ENCODE assay signal across 1 cellular context in genomic region chr5:151179489-151179840, GRCh38.
TF ChIP-seq lines count a peak whose summit lies in the region.

No MANE protein-coding gene starts in this region.

TF ChIP-seq in WTC11, 78 proteins besides CTCF, POLR2A, EP300 and RAD21:
- TF ChIP-seq E2F5 (CRISPR knock-in tag; IDR thresholded peaks at IDR 0.05) (no peak), ZNF512 (CRISPR knock-in tag; IDR thresholded peaks at IDR 0.05; ENCODE audit: borderline replicate concordance) (no peak), CREB1 (CRISPR knock-in tag; IDR thresholded peaks at IDR 0.05) (no peak)
